In the genomic region with DNA sequence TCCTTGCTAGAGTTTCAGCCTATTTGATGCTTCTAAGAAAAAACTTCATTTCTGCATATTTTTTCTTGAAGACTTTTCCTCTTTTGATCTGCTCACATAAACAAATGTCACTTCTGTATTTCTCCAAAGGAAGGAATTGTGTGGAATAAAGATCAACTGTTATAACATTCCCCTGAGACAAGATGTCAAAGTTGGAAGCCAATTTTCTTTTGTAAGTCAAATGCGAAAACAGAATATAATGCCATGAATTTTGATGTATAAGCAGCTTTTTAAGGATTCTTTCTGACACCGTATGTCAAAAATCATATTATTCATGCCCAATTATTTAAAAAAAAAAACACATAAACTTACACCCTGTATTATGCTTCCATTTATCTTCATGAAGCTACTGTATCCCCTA, we compare ENCODE assay signal across 1 cellular context.
TF ChIP-seq lines count a peak whose summit lies in the region.

No MANE protein-coding gene starts in this region.

TF ChIP-seq in HepG2, 621 proteins besides CTCF, POLR2A, EP300 and RAD21 (continued from another document):
- TF ChIP-seq, protein P1, sequence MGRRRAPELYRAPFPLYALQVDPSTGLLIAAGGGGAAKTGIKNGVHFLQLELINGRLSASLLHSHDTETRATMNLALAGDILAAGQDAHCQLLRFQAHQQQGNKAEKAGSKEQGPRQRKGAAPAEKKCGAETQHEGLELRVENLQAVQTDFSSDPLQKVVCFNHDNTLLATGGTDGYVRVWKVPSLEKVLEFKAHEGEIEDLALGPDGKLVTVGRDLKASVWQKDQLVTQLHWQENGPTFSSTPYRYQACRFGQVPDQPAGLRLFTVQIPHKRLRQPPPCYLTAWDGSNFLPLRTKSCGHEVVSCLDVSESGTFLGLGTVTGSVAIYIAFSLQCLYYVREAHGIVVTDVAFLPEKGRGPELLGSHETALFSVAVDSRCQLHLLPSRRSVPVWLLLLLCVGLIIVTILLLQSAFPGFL (CRISPR knock-in tag; IDR thresholded peaks at IDR 0.05): no peak
- TF ChIP-seq TOPORS (CRISPR knock-in tag; IDR thresholded peaks at IDR 0.05): no peak
- TF ChIP-seq MIER3 (CRISPR knock-in tag; IDR thresholded peaks at IDR 0.05; ENCODE audit: borderline replicate concordance): no peak
- TF ChIP-seq GABPA (IDR thresholded peaks at IDR 0.05; ENCODE audit: low read depth, low read length): no peak
- no peak for TF ChIP-seq GABPA (CRISPR knock-in tag; IDR thresholded peaks at IDR 0.05; ENCODE audit: low read depth)
- peak; percentile 56; the same call in 1 of the 2 replicates for TF ChIP-seq RBFOX2 (IDR thresholded peaks at IDR 0.05; ENCODE audit: low read depth, low read length)
- TF ChIP-seq, protein P2, sequence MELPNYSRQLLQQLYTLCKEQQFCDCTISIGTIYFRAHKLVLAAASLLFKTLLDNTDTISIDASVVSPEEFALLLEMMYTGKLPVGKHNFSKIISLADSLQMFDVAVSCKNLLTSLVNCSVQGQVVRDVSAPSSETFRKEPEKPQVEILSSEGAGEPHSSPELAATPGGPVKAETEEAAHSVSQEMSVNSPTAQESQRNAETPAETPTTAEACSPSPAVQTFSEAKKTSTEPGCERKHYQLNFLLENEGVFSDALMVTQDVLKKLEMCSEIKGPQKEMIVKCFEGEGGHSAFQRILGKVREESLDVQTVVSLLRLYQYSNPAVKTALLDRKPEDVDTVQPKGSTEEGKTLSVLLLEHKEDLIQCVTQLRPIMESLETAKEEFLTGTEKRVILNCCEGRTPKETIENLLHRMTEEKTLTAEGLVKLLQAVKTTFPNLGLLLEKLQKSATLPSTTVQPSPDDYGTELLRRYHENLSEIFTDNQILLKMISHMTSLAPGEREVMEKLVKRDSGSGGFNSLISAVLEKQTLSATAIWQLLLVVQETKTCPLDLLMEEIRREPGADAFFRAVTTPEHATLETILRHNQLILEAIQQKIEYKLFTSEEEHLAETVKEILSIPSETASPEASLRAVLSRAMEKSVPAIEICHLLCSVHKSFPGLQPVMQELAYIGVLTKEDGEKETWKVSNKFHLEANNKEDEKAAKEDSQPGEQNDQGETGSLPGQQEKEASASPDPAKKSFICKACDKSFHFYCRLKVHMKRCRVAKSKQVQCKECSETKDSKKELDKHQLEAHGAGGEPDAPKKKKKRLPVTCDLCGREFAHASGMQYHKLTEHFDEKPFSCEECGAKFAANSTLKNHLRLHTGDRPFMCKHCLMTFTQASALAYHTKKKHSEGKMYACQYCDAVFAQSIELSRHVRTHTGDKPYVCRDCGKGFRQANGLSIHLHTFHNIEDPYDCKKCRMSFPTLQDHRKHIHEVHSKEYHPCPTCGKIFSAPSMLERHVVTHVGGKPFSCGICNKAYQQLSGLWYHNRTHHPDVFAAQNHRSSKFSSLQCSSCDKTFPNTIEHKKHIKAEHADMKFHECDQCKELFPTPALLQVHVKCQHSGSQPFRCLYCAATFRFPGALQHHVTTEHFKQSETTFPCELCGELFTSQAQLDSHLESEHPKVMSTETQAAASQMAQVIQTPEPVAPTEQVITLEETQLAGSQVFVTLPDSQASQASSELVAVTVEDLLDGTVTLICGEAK (IDR thresholded peaks at IDR 0.05): no peak
- TF ChIP-seq, protein P2 (CRISPR knock-in tag; IDR thresholded peaks at IDR 0.05): no peak
- no peak for TF ChIP-seq HOXA7 (CRISPR knock-in tag; IDR thresholded peaks at IDR 0.05)
- TF ChIP-seq HNF4G (IDR thresholded peaks at IDR 0.05; ENCODE audit: borderline replicate concordance, low read depth, low read length): no peak
- no peak for TF ChIP-seq HNF4G (CRISPR knock-in tag; IDR thresholded peaks at IDR 0.05; ENCODE audit: borderline replicate concordance, low read depth)
- no peak for TF ChIP-seq POLR2G (IDR thresholded peaks at IDR 0.05; ENCODE audit: low read depth, low read length)
- no peak for TF ChIP-seq FOXK2 (IDR thresholded peaks at IDR 0.05)
- 0 out of 2 replicates have a peak, but pooled peaks have one; percentile 12 for TF ChIP-seq TARDBP (CRISPR knock-in tag; IDR thresholded peaks at IDR 0.05)
- TF ChIP-seq FLYWCH1 (CRISPR knock-in tag; IDR thresholded peaks at IDR 0.05): no peak
- TF ChIP-seq, protein P3, sequence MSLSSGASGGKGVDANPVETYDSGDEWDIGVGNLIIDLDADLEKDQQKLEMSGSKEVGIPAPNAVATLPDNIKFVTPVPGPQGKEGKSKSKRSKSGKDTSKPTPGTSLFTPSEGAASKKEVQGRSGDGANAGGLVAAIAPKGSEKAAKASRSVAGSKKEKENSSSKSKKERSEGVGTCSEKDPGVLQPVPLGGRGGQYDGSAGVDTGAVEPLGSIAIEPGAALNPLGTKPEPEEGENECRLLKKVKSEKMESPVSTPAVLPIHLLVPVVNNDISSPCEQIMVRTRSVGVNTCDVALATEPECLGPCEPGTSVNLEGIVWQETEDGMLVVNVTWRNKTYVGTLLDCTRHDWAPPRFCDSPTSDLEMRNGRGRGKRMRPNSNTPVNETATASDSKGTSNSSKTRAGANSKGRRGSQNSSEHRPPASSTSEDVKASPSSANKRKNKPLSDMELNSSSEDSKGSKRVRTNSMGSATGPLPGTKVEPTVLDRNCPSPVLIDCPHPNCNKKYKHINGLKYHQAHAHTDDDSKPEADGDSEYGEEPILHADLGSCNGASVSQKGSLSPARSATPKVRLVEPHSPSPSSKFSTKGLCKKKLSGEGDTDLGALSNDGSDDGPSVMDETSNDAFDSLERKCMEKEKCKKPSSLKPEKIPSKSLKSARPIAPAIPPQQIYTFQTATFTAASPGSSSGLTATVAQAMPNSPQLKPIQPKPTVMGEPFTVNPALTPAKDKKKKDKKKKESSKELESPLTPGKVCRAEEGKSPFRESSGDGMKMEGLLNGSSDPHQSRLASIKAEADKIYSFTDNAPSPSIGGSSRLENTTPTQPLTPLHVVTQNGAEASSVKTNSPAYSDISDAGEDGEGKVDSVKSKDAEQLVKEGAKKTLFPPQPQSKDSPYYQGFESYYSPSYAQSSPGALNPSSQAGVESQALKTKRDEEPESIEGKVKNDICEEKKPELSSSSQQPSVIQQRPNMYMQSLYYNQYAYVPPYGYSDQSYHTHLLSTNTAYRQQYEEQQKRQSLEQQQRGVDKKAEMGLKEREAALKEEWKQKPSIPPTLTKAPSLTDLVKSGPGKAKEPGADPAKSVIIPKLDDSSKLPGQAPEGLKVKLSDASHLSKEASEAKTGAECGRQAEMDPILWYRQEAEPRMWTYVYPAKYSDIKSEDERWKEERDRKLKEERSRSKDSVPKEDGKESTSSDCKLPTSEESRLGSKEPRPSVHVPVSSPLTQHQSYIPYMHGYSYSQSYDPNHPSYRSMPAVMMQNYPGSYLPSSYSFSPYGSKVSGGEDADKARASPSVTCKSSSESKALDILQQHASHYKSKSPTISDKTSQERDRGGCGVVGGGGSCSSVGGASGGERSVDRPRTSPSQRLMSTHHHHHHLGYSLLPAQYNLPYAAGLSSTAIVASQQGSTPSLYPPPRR (CRISPR knock-in tag; IDR thresholded peaks at IDR 0.05; ENCODE audit: borderline replicate concordance): no peak
- TF ChIP-seq ZNF615 (CRISPR knock-in tag; IDR thresholded peaks at IDR 0.05; ENCODE audit: borderline replicate concordance): no peak
- no peak for TF ChIP-seq HOXA3 (CRISPR knock-in tag; IDR thresholded peaks at IDR 0.05)
- no peak for TF ChIP-seq JUND (CRISPR knock-in tag; IDR thresholded peaks at IDR 0.05)
- TF ChIP-seq, protein P4, sequence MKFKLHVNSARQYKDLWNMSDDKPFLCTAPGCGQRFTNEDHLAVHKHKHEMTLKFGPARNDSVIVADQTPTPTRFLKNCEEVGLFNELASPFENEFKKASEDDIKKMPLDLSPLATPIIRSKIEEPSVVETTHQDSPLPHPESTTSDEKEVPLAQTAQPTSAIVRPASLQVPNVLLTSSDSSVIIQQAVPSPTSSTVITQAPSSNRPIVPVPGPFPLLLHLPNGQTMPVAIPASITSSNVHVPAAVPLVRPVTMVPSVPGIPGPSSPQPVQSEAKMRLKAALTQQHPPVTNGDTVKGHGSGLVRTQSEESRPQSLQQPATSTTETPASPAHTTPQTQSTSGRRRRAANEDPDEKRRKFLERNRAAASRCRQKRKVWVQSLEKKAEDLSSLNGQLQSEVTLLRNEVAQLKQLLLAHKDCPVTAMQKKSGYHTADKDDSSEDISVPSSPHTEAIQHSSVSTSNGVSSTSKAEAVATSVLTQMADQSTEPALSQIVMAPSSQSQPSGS (CRISPR knock-in tag; IDR thresholded peaks at IDR 0.05): 0 out of 2 replicates have a peak, but pooled peaks have one; percentile 13
- no peak for TF ChIP-seq ZNF7 (CRISPR knock-in tag; IDR thresholded peaks at IDR 0.05)
- TF ChIP-seq GATAD2A (CRISPR knock-in tag; IDR thresholded peaks at IDR 0.05): no peak
- 0 out of 2 replicates have a peak, but pooled peaks have one; percentile 3 for TF ChIP-seq ZFX (CRISPR knock-in tag; IDR thresholded peaks at IDR 0.05; ENCODE audit: low read depth)
- no peak for TF ChIP-seq ZNF782 (CRISPR knock-in tag; IDR thresholded peaks at IDR 0.05; ENCODE audit: borderline replicate concordance)
- TF ChIP-seq ZNF501 (CRISPR knock-in tag; IDR thresholded peaks at IDR 0.05): no peak
- TF ChIP-seq POGZ (CRISPR knock-in tag; IDR thresholded peaks at IDR 0.05): no peak
- no peak for TF ChIP-seq NR3C1 (CRISPR knock-in tag; IDR thresholded peaks at IDR 0.05)
- no peak for TF ChIP-seq FIP1L1 (IDR thresholded peaks at IDR 0.05; ENCODE audit: borderline replicate concordance, insufficient read depth, low read depth, low read length)
- TF ChIP-seq, protein P5, sequence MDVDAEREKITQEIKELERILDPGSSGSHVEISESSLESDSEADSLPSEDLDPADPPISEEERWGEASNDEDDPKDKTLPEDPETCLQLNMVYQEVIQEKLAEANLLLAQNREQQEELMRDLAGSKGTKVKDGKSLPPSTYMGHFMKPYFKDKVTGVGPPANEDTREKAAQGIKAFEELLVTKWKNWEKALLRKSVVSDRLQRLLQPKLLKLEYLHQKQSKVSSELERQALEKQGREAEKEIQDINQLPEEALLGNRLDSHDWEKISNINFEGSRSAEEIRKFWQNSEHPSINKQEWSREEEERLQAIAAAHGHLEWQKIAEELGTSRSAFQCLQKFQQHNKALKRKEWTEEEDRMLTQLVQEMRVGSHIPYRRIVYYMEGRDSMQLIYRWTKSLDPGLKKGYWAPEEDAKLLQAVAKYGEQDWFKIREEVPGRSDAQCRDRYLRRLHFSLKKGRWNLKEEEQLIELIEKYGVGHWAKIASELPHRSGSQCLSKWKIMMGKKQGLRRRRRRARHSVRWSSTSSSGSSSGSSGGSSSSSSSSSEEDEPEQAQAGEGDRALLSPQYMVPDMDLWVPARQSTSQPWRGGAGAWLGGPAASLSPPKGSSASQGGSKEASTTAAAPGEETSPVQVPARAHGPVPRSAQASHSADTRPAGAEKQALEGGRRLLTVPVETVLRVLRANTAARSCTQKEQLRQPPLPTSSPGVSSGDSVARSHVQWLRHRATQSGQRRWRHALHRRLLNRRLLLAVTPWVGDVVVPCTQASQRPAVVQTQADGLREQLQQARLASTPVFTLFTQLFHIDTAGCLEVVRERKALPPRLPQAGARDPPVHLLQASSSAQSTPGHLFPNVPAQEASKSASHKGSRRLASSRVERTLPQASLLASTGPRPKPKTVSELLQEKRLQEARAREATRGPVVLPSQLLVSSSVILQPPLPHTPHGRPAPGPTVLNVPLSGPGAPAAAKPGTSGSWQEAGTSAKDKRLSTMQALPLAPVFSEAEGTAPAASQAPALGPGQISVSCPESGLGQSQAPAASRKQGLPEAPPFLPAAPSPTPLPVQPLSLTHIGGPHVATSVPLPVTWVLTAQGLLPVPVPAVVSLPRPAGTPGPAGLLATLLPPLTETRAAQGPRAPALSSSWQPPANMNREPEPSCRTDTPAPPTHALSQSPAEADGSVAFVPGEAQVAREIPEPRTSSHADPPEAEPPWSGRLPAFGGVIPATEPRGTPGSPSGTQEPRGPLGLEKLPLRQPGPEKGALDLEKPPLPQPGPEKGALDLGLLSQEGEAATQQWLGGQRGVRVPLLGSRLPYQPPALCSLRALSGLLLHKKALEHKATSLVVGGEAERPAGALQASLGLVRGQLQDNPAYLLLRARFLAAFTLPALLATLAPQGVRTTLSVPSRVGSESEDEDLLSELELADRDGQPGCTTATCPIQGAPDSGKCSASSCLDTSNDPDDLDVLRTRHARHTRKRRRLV (CRISPR knock-in tag; IDR thresholded peaks at IDR 0.05): no peak
- TF ChIP-seq FOXO1 (CRISPR knock-in tag; IDR thresholded peaks at IDR 0.05): no peak
- no peak for TF ChIP-seq SRSF1 (optimal IDR thresholded peaks at IDR 0.05; ENCODE audit: low read depth, low read length)
- no peak for TF ChIP-seq POLR2AphosphoS5 (IDR thresholded peaks at IDR 0.05; ENCODE audit: low read depth, low read length)
